In genomic region chr3:45218578-45219390, GRCh38 we compare ENCODE assay signal across 2 cellular contexts.
TF ChIP-seq lines count a peak whose summit lies in the region.

No MANE protein-coding gene starts in this region.

TF ChIP-seq in A549, 52 proteins besides CTCF, POLR2A, EP300 and RAD21:
- TF ChIP-seq HOXA7 (CRISPR knock-in tag; IDR thresholded peaks at IDR 0.05) (no peak), HOXB13 (CRISPR knock-in tag; IDR thresholded peaks at IDR 0.05; ENCODE audit: low read depth) (no peak), MAFK (IDR thresholded peaks at IDR 0.05; ENCODE audit: partially characterized antibody) (no peak), HDAC2 (IDR thresholded peaks at IDR 0.05) (no peak), JUN (IDR thresholded peaks at IDR 0.05) (no peak), CHD4 (IDR thresholded peaks at IDR 0.05; ENCODE audit: borderline replicate concordance) (no peak), TFCP2L1 (CRISPR knock-in tag; IDR thresholded peaks at IDR 0.05) (no peak), PHF8 (IDR thresholded peaks at IDR 0.05; ENCODE audit: borderline replicate concordance, low read depth) (no peak)
- TF ChIP-seq, protein P1, sequence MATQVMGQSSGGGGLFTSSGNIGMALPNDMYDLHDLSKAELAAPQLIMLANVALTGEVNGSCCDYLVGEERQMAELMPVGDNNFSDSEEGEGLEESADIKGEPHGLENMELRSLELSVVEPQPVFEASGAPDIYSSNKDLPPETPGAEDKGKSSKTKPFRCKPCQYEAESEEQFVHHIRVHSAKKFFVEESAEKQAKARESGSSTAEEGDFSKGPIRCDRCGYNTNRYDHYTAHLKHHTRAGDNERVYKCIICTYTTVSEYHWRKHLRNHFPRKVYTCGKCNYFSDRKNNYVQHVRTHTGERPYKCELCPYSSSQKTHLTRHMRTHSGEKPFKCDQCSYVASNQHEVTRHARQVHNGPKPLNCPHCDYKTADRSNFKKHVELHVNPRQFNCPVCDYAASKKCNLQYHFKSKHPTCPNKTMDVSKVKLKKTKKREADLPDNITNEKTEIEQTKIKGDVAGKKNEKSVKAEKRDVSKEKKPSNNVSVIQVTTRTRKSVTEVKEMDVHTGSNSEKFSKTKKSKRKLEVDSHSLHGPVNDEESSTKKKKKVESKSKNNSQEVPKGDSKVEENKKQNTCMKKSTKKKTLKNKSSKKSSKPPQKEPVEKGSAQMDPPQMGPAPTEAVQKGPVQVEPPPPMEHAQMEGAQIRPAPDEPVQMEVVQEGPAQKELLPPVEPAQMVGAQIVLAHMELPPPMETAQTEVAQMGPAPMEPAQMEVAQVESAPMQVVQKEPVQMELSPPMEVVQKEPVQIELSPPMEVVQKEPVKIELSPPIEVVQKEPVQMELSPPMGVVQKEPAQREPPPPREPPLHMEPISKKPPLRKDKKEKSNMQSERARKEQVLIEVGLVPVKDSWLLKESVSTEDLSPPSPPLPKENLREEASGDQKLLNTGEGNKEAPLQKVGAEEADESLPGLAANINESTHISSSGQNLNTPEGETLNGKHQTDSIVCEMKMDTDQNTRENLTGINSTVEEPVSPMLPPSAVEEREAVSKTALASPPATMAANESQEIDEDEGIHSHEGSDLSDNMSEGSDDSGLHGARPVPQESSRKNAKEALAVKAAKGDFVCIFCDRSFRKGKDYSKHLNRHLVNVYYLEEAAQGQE (IDR thresholded peaks at IDR 0.05), result no peak

TF ChIP-seq in IMR-90, 13 proteins besides CTCF, POLR2A, EP300 and RAD21:
- no peak for TF ChIP-seq CEBPB (IDR thresholded peaks at IDR 0.05; ENCODE audit: low read depth, low read length)
- no peak for TF ChIP-seq NFE2L2 (IDR thresholded peaks at IDR 0.05; ENCODE audit: low read depth, low read length)
- TF ChIP-seq MAFK (IDR thresholded peaks at IDR 0.05; ENCODE audit: low read depth, low read length), result no peak
- TF ChIP-seq FOS (IDR thresholded peaks at IDR 0.05; ENCODE audit: low read depth, low read length), result peak; percentile 87
- TF ChIP-seq, protein P2, sequence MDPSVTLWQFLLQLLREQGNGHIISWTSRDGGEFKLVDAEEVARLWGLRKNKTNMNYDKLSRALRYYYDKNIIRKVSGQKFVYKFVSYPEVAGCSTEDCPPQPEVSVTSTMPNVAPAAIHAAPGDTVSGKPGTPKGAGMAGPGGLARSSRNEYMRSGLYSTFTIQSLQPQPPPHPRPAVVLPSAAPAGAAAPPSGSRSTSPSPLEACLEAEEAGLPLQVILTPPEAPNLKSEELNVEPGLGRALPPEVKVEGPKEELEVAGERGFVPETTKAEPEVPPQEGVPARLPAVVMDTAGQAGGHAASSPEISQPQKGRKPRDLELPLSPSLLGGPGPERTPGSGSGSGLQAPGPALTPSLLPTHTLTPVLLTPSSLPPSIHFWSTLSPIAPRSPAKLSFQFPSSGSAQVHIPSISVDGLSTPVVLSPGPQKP (IDR thresholded peaks at IDR 0.05; ENCODE audit: borderline replicate concordance, low read depth, low read length), result no peak
- no peak for TF ChIP-seq CHD1 (IDR thresholded peaks at IDR 0.05; ENCODE audit: low read depth, low read length)
- TF ChIP-seq RCOR1 (IDR thresholded peaks at IDR 0.05; ENCODE audit: insufficient replicate concordance, low read length), result no peak
- TF ChIP-seq MAZ (IDR thresholded peaks at IDR 0.05; ENCODE audit: borderline replicate concordance, low read depth, low read length), result no peak
- TF ChIP-seq MXI1 (IDR thresholded peaks at IDR 0.05; ENCODE audit: borderline replicate concordance, low read depth, low read length), result no peak
